16 cellular contexts compared by ENCODE assay signal in the genomic region with DNA sequence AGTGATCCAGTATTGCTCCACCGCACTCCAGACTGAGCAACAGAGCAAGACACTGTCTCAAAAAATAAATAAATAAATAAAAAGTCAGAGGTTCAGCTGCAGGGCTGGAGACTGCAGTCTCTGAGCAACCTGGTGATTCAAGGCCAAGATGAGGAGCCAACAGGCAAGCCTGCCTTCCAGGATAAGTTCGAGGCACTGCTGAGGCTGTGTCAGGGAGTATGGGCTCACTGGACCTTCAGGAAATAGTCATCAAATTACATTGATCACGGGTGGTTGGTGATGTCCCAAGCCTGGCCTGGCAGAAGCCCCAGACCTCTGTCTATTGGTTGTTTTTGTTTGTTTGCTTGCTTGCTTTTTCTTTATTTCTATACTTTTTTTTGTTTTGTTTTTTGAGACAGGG. TPM values are rescaled to one million over a fixed set of nuclear protein-coding genes. Genes with fewer than 3 reads are reported as not detected.
DNase-seq lines count a peak whose midpoint lies in the region; ATAC-seq and TF ChIP-seq lines count a peak whose summit lies in the region.
"Had no signal": no experiment of that assay in that cellular context is flagged by ENCODE, and none has a peak within 500 bp of the region (broad histone marks: within the 10 kb centered on the region; RNA-seq: fewer than 3 reads in every experiment).

No MANE protein-coding gene starts in this region.

- H3K4me3 Mint-ChIP-seq in activated naive CD4-positive, alpha-beta T cell treated with anti-CD3 and anti-CD28 coated beads, Interleukin-2, amount 50 U/mL, for 24 hours = no peak overlapping the region
- no peak overlapping the region for H3K4me3 Mint-ChIP-seq in chondrocyte (ENCODE audit: unreplicated experiment)
- H3K4me3 Mint-ChIP-seq: activated naive CD8-positive, alpha-beta T cell had no signal

- TF ChIP-seq CTCF in RWPE2 (IDR thresholded peaks at IDR 0.05; ENCODE audit: poor library complexity, severe bottlenecking) = no peak
- no peak for TF ChIP-seq CTCF in transverse colon (IDR thresholded peaks at IDR 0.05)
- no peak for TF ChIP-seq CTCF in chondrocyte (IDR thresholded peaks at IDR 0.05)

- TF ChIP-seq POLR2A in transverse colon (IDR thresholded peaks at IDR 0.05) = no peak

- TF ChIP-seq EP300 in transverse colon (IDR thresholded peaks at IDR 0.05; ENCODE audit: low read depth) = no peak

- H3K27ac ChIP-seq in RWPE2 (ENCODE audit: poor library complexity, severe bottlenecking) (peak overlapping the region; percentile 69), layer of hippocampus (ENCODE audit: low read depth, low read length) (peak overlapping the region; percentile 1), transverse colon (peak overlapping the region; percentile 80 to 86 (median 83))

- H3K36me3 Mint-ChIP-seq in activated naive CD4-positive, alpha-beta T cell treated with anti-CD3 and anti-CD28 coated beads, Interleukin-2, amount 50 U/mL, for 24 hours = no peaks in the 10 kb centered on the region
- no peaks in the 10 kb centered on the region for H3K36me3 Mint-ChIP-seq in chondrocyte (ENCODE audit: low read depth)
- H3K36me3 Mint-ChIP-seq: activated naive CD8-positive, alpha-beta T cell had no signal

- H3K4me1 Mint-ChIP-seq in activated naive CD4-positive, alpha-beta T cell treated with anti-CD3 and anti-CD28 coated beads, Interleukin-2, amount 50 U/mL, for 24 hours = peaks cover 46% of the 10 kb centered on the region
- peaks cover 42% of the 10 kb centered on the region for H3K4me1 Mint-ChIP-seq in chondrocyte (ENCODE audit: low read depth)

- in situ Hi-C loops in transverse colon (cut with MboI; ENCODE audit: low pct_ligation_motif_present in 1 of 4, low pct_unique_long_range_greater_than_20kb in 1 of 4, low sequenced_read_pairs in 3 of 4) = no loop called here

- H3K27me3 Mint-ChIP-seq in activated naive CD4-positive, alpha-beta T cell treated with anti-CD3 and anti-CD28 coated beads, Interleukin-2, amount 50 U/mL, for 24 hours = no peaks in the 10 kb centered on the region
- H3K27me3 Mint-ChIP-seq in chondrocyte (ENCODE audit: low read depth) = no peaks in the 10 kb centered on the region
- H3K27me3 Mint-ChIP-seq: activated naive CD8-positive, alpha-beta T cell had no signal

- H3K4me1 ChIP-seq in RWPE2 (ENCODE audit: insufficient read depth, poor library complexity, severe bottlenecking) (peaks cover 32% of the 10 kb centered on the region), transverse colon (peaks cover 44 to 70% (median 50%) of the 10 kb centered on the region in 4 donors)

- H3K36me3 ChIP-seq in RWPE2 (ENCODE audit: low read depth) (no peaks in the 10 kb centered on the region), transverse colon (no peaks in the 10 kb centered on the region)

- H3K27ac Mint-ChIP-seq in activated naive CD4-positive, alpha-beta T cell treated with anti-CD3 and anti-CD28 coated beads, Interleukin-2, amount 50 U/mL, for 24 hours = peak overlapping the region; percentile 23
- H3K27ac Mint-ChIP-seq in chondrocyte (ENCODE audit: unreplicated experiment) = no peak overlapping the region

- H3K9me3 ChIP-seq in RWPE2 (ENCODE audit: severe bottlenecking) (no peaks in the 10 kb centered on the region), transverse colon (no peaks in the 10 kb centered on the region)

- ATAC-seq in RWPE2 (ENCODE audit: low read depth) = no peak
- no peak for ATAC-seq in HG03045 (IDR thresholded peaks at IDR 0.05; ENCODE audit: unreplicated experiment)
- no peak for ATAC-seq in GM19455 (IDR thresholded peaks at IDR 0.05; ENCODE audit: unreplicated experiment)
- ATAC-seq: foreskin keratinocyte had no signal

- H3K4me3 ChIP-seq in RWPE2 (ENCODE audit: severe bottlenecking) (no peak overlapping the region), transverse colon (no peak overlapping the region)

- intact Hi-C loops in transverse colon (cut with DNase I; ENCODE audit: low total_unique reads) = no loop called here

- no peak for DNase-seq in activated naive CD4-positive, alpha-beta T cell treated with Interleukin-2 at 50 U/mL for 16 hours
- DNase-seq in RWPE2 (ENCODE audit: low spot score) (no peak), transverse colon (no peak), chondrocyte (ENCODE audit: low spot score) (no peak)
- DNase-seq: activated CD4-positive, alpha-beta T cell treated with anti-CD3 and anti-CD28 coated beads for 1 hour; AML-193; foreskin keratinocyte; islet precursor cell; NCI-H1105 treated with DMSO at 0.1 percent for 48 hours; NCI-H69; stimulated activated CD4-positive, alpha-beta T cell treated with anti-CD3 and anti-CD28 coated beads, Interleukin-12 subunit alpha, Interleukin-12 subunit beta, amount 100 ng/mL, for 4 hours had no signal

- WGBS in transverse colon (ENCODE audit: low coverage in 1 of 2), 2 donors = 60 to 65% methylated on average over 1 to 3 of the region's 3 CpGs

- no peaks in the 10 kb centered on the region for H3K27me3 ChIP-seq in RWPE2 (ENCODE audit: insufficient read depth, poor library complexity, severe bottlenecking)
- no peaks in the 10 kb centered on the region for H3K27me3 ChIP-seq in layer of hippocampus (ENCODE audit: control insufficient read depth, insufficient read depth, low read length)
- no peaks in the 10 kb centered on the region for H3K27me3 ChIP-seq in transverse colon
- H3K27me3 ChIP-seq: foreskin keratinocyte had no signal

- H3K9me3 Mint-ChIP-seq in activated naive CD4-positive, alpha-beta T cell treated with anti-CD3 and anti-CD28 coated beads, Interleukin-2, amount 50 U/mL, for 24 hours = no peaks in the 10 kb centered on the region
- no peaks in the 10 kb centered on the region for H3K9me3 Mint-ChIP-seq in chondrocyte (ENCODE audit: low read depth)

RNA-seq across cellular contexts. Expression of gene IDH2, which starts 41.5 kb away (rescaled TPM):
- total RNA-seq in transverse colon (100 to 1,000 TPM in 1 of 4 donors, 10 to 100 TPM in 3; 19.1 to 101 (median 85.1) TPM), chondrocyte (115 to 126 TPM (median 125 TPM) in 3 replicates)

RNA-seq across cellular contexts. Expression of gene ZNF710, which starts 59.7 kb away (rescaled TPM):
- 10 to 100 TPM; 27.3 to 43.4 (median 35.6) TPM for total RNA-seq in transverse colon
- 6.7 to 14.4 TPM (median 12.9 TPM) in 3 replicates for total RNA-seq in chondrocyte

Comparison
In these comparisons a context has a peak if more than half of its experiments do, and no peak if none do; other contexts are left out.
1. H3K27ac ChIP-seq: peak in every context shown above with its lines; median percentile 83 in transverse colon; 69 in RWPE2; 1 in layer of hippocampus.